ENCODE assay signal across 1 cellular context in genomic region chr1:199626228-199626627, GRCh38.
TF ChIP-seq lines count a peak whose summit lies in the region.
"Not testable (repeated sequence)": the region's sequence is repeated elsewhere in the genome, so short reads cannot be mapped to it uniquely, and the experiment has no call there.

No MANE protein-coding gene starts in this region.

- CTCF ChIA-PET in HEK293 (lab: Yijun Ruan, JAX), result not testable (repeated sequence)

- not testable (repeated sequence) for H3K4me1 ChIP-seq in HEK293 (ENCODE audit: control insufficient read depth, insufficient read depth, low read length)

- H3K36me3 ChIP-seq in HEK293 (ENCODE audit: control insufficient read depth in 2 of 2, insufficient read depth in 1 of 2, low read length in 2 of 2), result not testable (repeated sequence)

- H3K27ac ChIP-seq in HEK293 (ENCODE audit: extremely low read depth, low read depth, low read length), result not testable (repeated sequence)

- POLR2A ChIA-PET in HEK293 (lab: Yijun Ruan, JAX), result not testable (repeated sequence)

- not testable (repeated sequence) for TF ChIP-seq CTCF in HEK293 (tag by site-specific recombination; IDR thresholded peaks at IDR 0.05)

- not testable (repeated sequence) for H3K4me3 ChIP-seq in HEK293 (ENCODE audit: low read depth, low read length)

- H3K9me3 ChIP-seq in HEK293 (ENCODE audit: control insufficient read depth, insufficient read depth, low read depth, low read length), result not testable (repeated sequence)

TF ChIP-seq in HEK293, 187 proteins besides CTCF, POLR2A, EP300 and RAD21:
- TF ChIP-seq ZNF280D (tag by site-specific recombination; IDR thresholded peaks at IDR 0.05) (peak; percentile 67; the same call in 1 of the 2 replicates), ZNF146 (tag by site-specific recombination; IDR thresholded peaks at IDR 0.05) (peak; percentile 59)
